In genomic region chr1:6785721-6786505, GRCh38 we compare ENCODE assay signal across 8 cellular contexts. TPM values are rescaled to one million over a fixed set of nuclear protein-coding genes. Genes with fewer than 3 reads are reported as not detected.
A peak's percentile ranks its signal among the peaks of the same experiment; 100 is the strongest.
DNase-seq lines count a peak whose midpoint lies in the region; ATAC-seq lines count a peak whose summit lies in the region.

No MANE protein-coding gene starts in this region.

- DNase-seq in NT2/D1 (ENCODE audit: low read depth, low spot score): no peak
- DNase-seq in activated naive CD4-positive, alpha-beta T cell treated with Interleukin-2 at 50 U/mL for 16 hours: peak; percentile 47
- peak; percentile 79 for DNase-seq in Right ventricle myocardium inferior (ENCODE audit: missing footprints)
- DNase-seq in trophoblast cell: peak in 1 of 2 donors; percentile 34
- DNase-seq in aorta: peak; percentile 55 to 84

- H2BK5ac ChIP-seq in trophoblast cell (ENCODE audit: low read depth, low read length, poor library complexity): peak overlapping the region; percentile 8

- H4K12ac ChIP-seq in trophoblast cell (ENCODE audit: low read depth, low read length): no peak overlapping the region

- H3K9me3 ChIP-seq in NT2/D1 (ENCODE audit: insufficient read depth, low read length): no peaks in the 10 kb centered on the region
- no peaks in the 10 kb centered on the region for H3K9me3 ChIP-seq in trophoblast cell (ENCODE audit: insufficient read depth, low read depth, low read length)
- H3K9me3 ChIP-seq in aorta (ENCODE audit: control insufficient read depth, low read length): no peaks in the 10 kb centered on the region

- H3K18ac ChIP-seq in trophoblast cell (ENCODE audit: low read length): peak overlapping the region; percentile 7

- ATAC-seq in GM19035 (IDR thresholded peaks at IDR 0.05; ENCODE audit: unreplicated experiment) (peak; percentile 18), Right ventricle myocardium inferior (no peak), aorta (ENCODE audit: low FRiP score) (no peak), HG02852 (IDR thresholded peaks at IDR 0.05; ENCODE audit: unreplicated experiment) (no peak)

- peak overlapping the region; percentile 7 for H2BK120ac ChIP-seq in trophoblast cell (ENCODE audit: insufficient read depth, low read length, poor library complexity)

- peak overlapping the region; percentile 4 for H4K8ac ChIP-seq in trophoblast cell (ENCODE audit: low read depth, low read length)

- peak overlapping the region; percentile 75 for H3K4me2 ChIP-seq in trophoblast cell (ENCODE audit: low read length)

- H3K4me1 ChIP-seq in ACC112 (ENCODE audit: control insufficient read depth, insufficient read depth, low read length, unreplicated experiment): peaks cover 12% of the 10 kb centered on the region
- H3K4me1 ChIP-seq in NT2/D1 (ENCODE audit: insufficient read depth, insufficient read length): no peaks in the 10 kb centered on the region
- peaks cover 5 to 6% of the 10 kb centered on the region in 2 experiments for H3K4me1 ChIP-seq in trophoblast cell (ENCODE audit: control insufficient read depth in 1 of 2, insufficient read depth in 2 of 2, low read length in 2 of 2)
- peaks cover 1 to 9% of the 10 kb centered on the region in 2 donors for H3K4me1 ChIP-seq in aorta (ENCODE audit: control insufficient read depth in 1 of 2, insufficient read depth in 2 of 2, low read length in 2 of 2)

- H3K79me2 ChIP-seq in ACC112 (ENCODE audit: control insufficient read depth, insufficient read depth, low read length, unreplicated experiment) (peaks cover 44% of the 10 kb centered on the region), trophoblast cell (ENCODE audit: control insufficient read depth, insufficient read depth, low read length, poor library complexity) (peaks cover 11% of the 10 kb centered on the region)

- H3K4ac ChIP-seq in trophoblast cell (ENCODE audit: low read depth, low read length): peak overlapping the region; percentile 65

- no peak overlapping the region for H2AK5ac ChIP-seq in trophoblast cell (ENCODE audit: low read length)

- no peak overlapping the region for H3K14ac ChIP-seq in trophoblast cell (ENCODE audit: low read length)

- H3K4me3 ChIP-seq in ACC112 (ENCODE audit: low read depth, low read length) (peak overlapping the region; percentile 99), NT2/D1 (ENCODE audit: insufficient read length, low read depth) (peak overlapping the region; percentile 57), trophoblast cell (ENCODE audit: low read depth, low read length) (peak overlapping the region; percentile 96), aorta (ENCODE audit: low read length in 2 of 2) (peak overlapping the region; percentile 92 to 94)

- no CpG with 5 or more reads among the region's 80 CpGs for WGBS in trophoblast cell (ENCODE audit: extremely low coverage, insufficient coverage, insufficient read length)
- 0 to 1% methylated on average over 16 to 80 of the region's 80 CpGs for WGBS in aorta, 2 donors

- H3K23ac ChIP-seq in trophoblast cell (ENCODE audit: low read length): no peak overlapping the region

- H3K27me3 ChIP-seq in ACC112 (ENCODE audit: insufficient read depth, low read length) (no peaks in the 10 kb centered on the region), NT2/D1 (ENCODE audit: insufficient read depth, insufficient read length) (no peaks in the 10 kb centered on the region), trophoblast cell (ENCODE audit: insufficient read depth, low read length) (peaks cover 2% of the 10 kb centered on the region), aorta (ENCODE audit: control insufficient read depth in 1 of 2, insufficient read depth in 2 of 2, low read length in 1 of 2) (no peaks in the 10 kb centered on the region)

- H3K36me3 ChIP-seq in ACC112 (ENCODE audit: insufficient read depth, low read length) (no peaks in the 10 kb centered on the region), NT2/D1 (ENCODE audit: insufficient read depth, insufficient read length, low read length) (peaks cover 10% of the 10 kb centered on the region), trophoblast cell (ENCODE audit: control insufficient read depth in 1 of 2, insufficient read depth in 2 of 2, low read length in 2 of 2) (no peaks in the 10 kb centered on the region), aorta (ENCODE audit: control insufficient read depth in 1 of 2, insufficient read depth in 2 of 2, low read length in 1 of 2) (no peaks in the 10 kb centered on the region)

- no peak overlapping the region for H2BK12ac ChIP-seq in trophoblast cell (ENCODE audit: low read length)

- peaks cover 12% of the 10 kb centered on the region for H3K79me1 ChIP-seq in trophoblast cell (ENCODE audit: low read length)

- intact Hi-C loops in Right ventricle myocardium inferior (cut with DNase I) (no loop called here), aorta (cut with DNase I) (loop anchor here (10.0 kb wide), 3 partner anchors 61 to 289 kb away; partner anchors contain the start of gene KLHL21 (in 1 of the 2))

- H3K9ac ChIP-seq in NT2/D1 (ENCODE audit: insufficient read length, low read depth): peak overlapping the region; percentile 82
- peak overlapping the region; percentile 74 for H3K9ac ChIP-seq in trophoblast cell (ENCODE audit: low read length)

- H4K91ac ChIP-seq in trophoblast cell (ENCODE audit: low read depth, low read length): no peak overlapping the region

- H2AFZ ChIP-seq in ACC112 (ENCODE audit: low read length, unreplicated experiment): peak overlapping the region; percentile 75
- H2AFZ ChIP-seq in trophoblast cell (ENCODE audit: insufficient read depth, low read length, poor library complexity): no peak overlapping the region

- H3K27ac ChIP-seq in ACC112 (ENCODE audit: low read depth, low read length) (peak overlapping the region; percentile 40; the same call in 1 of the 2 replicates), trophoblast cell (ENCODE audit: low read depth, low read length) (no peak overlapping the region), aorta (ENCODE audit: low read depth in 1 of 2, low read length in 2 of 2) (peak overlapping the region in 1 of 2 donors; percentile 9)

RNA-seq across cellular contexts. Expression of gene CAMTA1, which starts 0.7 kb away (rescaled TPM):
- total RNA-seq in Right ventricle myocardium inferior (159 TPM), aorta (100 to 1,000 TPM in 1 of 2 donors, 10 to 100 TPM in 1; 78.7 to 105 TPM)
- polyA plus RNA-seq in trophoblast cell (2013): 185 and 191 TPM in 2 replicates
- polyA plus RNA-seq in aorta: 100 to 1,000 TPM; 241 to 438 TPM
